19 cellular contexts compared by ENCODE assay signal in the genomic region with DNA sequence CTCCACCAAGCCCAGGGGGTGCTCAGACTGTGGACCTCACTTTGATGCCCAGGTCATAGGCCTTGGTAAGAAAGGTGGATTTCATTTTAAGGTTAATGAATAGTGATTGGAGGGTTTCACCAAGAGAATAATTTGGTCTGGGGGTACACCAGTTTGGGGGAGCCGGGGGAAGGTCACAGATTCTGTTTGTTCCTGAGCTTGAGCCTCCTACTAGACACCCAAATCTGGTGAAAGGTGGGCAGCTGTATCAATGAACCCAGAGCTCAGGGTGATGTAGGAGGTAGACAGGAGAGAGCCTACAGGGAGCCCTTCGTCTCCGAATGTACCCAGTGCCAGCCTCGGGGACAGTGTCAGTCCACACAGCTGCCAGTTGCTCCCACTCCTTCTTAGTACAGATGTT.
"Had no signal": no experiment of that assay in that cellular context is flagged by ENCODE, and none has a peak within 500 bp of the region (broad histone marks: within the 10 kb centered on the region; RNA-seq: fewer than 3 reads in every experiment).

No MANE protein-coding gene starts in this region.

- H3K36me3 ChIP-seq: colonic mucosa, heart left ventricle, right atrium auricular region, sigmoid colon, tibial nerve, upper lobe of right lung, vagina had no signal

- H3K4me3 ChIP-seq: colonic mucosa, heart left ventricle, mucosa of descending colon, right atrium auricular region, sigmoid colon, skin epidermis, testis, tibial nerve, upper lobe of right lung, vagina had no signal

- H3K27me3 Mint-ChIP-seq: stimulated activated naive CD8-positive, alpha-beta T cell treated with anti-CD3 and anti-CD28 coated beads, Interleukin-15, amount 100 ng/mL, for 72 hours had no signal

- H3K27ac Mint-ChIP-seq: nephron; stimulated activated naive B cell treated with anti-CD40 and anti-IgM and Interleukin-4, amounts not matched to agents 10 μg/mL and 1 μg/mL and 100 μg/mL, for 72 hours; stimulated activated naive CD8-positive, alpha-beta T cell treated with anti-CD3 and anti-CD28 coated beads, Interleukin-15, amount 100 ng/mL, for 72 hours had no signal

- H3K27me3 ChIP-seq: colonic mucosa, heart left ventricle, right atrium auricular region, sigmoid colon, testis, tibial nerve, upper lobe of right lung, vagina had no signal

- ATAC-seq: esophagus mucosa; heart left ventricle; mucosa of descending colon; stimulated activated naive B cell treated with anti-CD40 and anti-IgM and Interleukin-4, amounts not matched to agents 10 μg/mL and 1 μg/mL and 100 μg/mL, for 72 hours; stimulated activated naive CD8-positive, alpha-beta T cell treated with anti-CD3 and anti-CD28 coated beads, Interleukin-15, amount 100 ng/mL, for 72 hours; upper lobe of right lung had no signal

- H3K4me1 ChIP-seq: colonic mucosa, right atrium auricular region, sigmoid colon, testis, upper lobe of right lung, vagina had no signal

- H3K27ac ChIP-seq: colonic mucosa, heart left ventricle, right atrium auricular region, sigmoid colon, skin epidermis, testis, tibial nerve, upper lobe of right lung, vagina had no signal

- H3K9me3 Mint-ChIP-seq: nephron; stimulated activated naive B cell treated with anti-CD40 and anti-IgM and Interleukin-4, amounts not matched to agents 10 μg/mL and 1 μg/mL and 100 μg/mL, for 72 hours; stimulated activated naive CD8-positive, alpha-beta T cell treated with anti-CD3 and anti-CD28 coated beads, Interleukin-15, amount 100 ng/mL, for 72 hours had no signal

- H3K36me3 Mint-ChIP-seq: stimulated activated naive B cell treated with anti-CD40 and anti-IgM and Interleukin-4, amounts not matched to agents 10 μg/mL and 1 μg/mL and 100 μg/mL, for 72 hours had no signal

- H3K4me3 Mint-ChIP-seq: nephron; stimulated activated naive B cell treated with anti-CD40 and anti-IgM and Interleukin-4, amounts not matched to agents 10 μg/mL and 1 μg/mL and 100 μg/mL, for 72 hours; stimulated activated naive CD8-positive, alpha-beta T cell treated with anti-CD3 and anti-CD28 coated beads, Interleukin-15, amount 100 ng/mL, for 72 hours had no signal

- H3K9me3 ChIP-seq: colonic mucosa, heart left ventricle, mucosa of descending colon, right atrium auricular region, sigmoid colon, testis, tibial nerve, upper lobe of right lung, vagina had no signal

- DNase-seq: colonic mucosa; effector CD4-positive, alpha-beta T cell; heart left ventricle; hippocampal formation; kidney glomerular epithelial cell; mucosa of descending colon; sigmoid colon; stimulated activated CD4-positive, alpha-beta T cell treated with anti-CD3 and anti-CD28 coated beads, Interleukin-2, amount 100 ng/mL, for 24 hours; stimulated activated CD4-positive, alpha-beta T cell treated with anti-CD3 and anti-CD28 coated beads, Interleukin-4, amount 100 ng/mL, for 4 hours; stimulated activated naive B cell treated with anti-CD40 and anti-IgM and Interleukin-4, amounts not matched to agents 10 μg/mL and 1 μg/mL and 100 μg/mL, for 72 hours; stimulated activated naive CD8-positive, alpha-beta T cell treated with anti-CD3 and anti-CD28 coated beads, Interleukin-15, amount 100 ng/mL, for 72 hours; testis; upper lobe of right lung had no signal

- H3K4me1 Mint-ChIP-seq: nephron had no signal
